ENCODE assay signal across 1 cellular context in the genomic region with DNA sequence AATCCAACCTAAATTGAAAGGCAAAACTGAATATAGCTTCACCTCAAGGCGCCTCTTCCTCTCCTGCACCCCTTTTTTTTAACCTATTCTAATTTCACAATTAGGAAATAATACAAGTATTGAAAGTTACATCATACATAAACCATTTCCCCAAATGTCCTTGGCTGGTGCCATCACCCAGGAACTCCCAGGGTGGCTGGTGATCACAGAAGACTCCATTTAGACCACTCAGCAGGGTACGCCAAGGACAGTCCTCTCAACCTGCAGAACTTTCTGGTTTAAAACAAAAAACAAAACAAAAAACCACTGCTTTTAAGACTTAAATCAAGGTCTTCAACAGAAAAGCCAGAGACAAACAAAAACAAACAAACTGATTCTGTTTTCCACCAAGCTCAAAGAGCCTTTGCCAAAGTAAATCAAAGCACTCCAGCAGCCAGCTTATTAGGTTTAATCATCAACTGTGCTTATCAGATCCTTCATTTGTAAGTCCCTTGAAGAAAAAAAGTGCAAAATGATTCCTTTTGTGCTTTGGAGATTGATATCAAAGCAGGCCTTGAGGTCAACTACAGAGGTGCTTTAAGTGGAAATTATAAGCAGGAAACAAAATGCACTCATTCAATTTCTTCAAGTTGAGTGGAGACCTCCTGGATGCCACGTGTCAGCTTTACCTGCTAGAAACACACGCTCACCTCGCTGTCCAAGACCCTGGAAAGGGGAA.
A peak's percentile ranks its signal among the peaks of the same experiment; 100 is the strongest.
TF ChIP-seq lines count a peak whose summit lies in the region.

No MANE protein-coding gene starts in this region.

TF ChIP-seq in HEK293, 187 proteins besides CTCF, POLR2A, EP300 and RAD21 (continued from another document):
- TF ChIP-seq, protein P1, sequence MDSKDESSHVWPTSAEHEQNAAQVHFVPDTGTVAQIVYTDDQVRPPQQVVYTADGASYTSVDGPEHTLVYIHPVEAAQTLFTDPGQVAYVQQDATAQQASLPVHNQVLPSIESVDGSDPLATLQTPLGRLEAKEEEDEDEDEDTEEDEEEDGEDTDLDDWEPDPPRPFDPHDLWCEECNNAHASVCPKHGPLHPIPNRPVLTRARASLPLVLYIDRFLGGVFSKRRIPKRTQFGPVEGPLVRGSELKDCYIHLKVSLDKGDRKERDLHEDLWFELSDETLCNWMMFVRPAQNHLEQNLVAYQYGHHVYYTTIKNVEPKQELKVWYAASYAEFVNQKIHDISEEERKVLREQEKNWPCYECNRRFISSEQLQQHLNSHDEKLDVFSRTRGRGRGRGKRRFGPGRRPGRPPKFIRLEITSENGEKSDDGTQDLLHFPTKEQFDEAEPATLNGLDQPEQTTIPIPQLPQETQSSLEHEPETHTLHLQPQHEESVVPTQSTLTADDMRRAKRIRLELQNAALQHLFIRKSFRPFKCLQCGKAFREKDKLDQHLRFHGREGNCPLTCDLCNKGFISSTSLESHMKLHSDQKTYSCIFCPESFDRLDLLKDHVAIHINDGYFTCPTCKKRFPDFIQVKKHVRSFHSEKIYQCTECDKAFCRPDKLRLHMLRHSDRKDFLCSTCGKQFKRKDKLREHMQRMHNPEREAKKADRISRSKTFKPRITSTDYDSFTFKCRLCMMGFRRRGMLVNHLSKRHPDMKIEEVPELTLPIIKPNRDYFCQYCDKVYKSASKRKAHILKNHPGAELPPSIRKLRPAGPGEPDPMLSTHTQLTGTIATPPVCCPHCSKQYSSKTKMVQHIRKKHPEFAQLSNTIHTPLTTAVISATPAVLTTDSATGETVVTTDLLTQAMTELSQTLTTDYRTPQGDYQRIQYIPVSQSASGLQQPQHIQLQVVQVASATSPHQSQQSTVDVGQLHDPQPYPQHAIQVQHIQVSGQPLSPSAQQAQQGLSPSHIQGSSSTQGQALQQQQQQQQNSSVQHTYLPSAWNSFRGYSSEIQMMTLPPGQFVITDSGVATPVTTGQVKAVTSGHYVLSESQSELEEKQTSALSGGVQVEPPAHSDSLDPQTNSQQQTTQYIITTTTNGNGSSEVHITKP (tag by site-specific recombination; IDR thresholded peaks at IDR 0.05) = 0 out of 2 replicates have a peak, but pooled peaks have one; percentile 16
